ENCODE assay signal across 29 cellular contexts in genomic region chr1:209881271-209882018, GRCh38. TPM values are rescaled to one million over a fixed set of nuclear protein-coding genes. Genes with fewer than 3 reads are reported as not detected.
"Had no signal": no experiment of that assay in that cellular context is flagged by ENCODE, and none has a peak within 500 bp of the region (broad histone marks: within the 10 kb centered on the region; RNA-seq: fewer than 3 reads in every experiment).

No MANE protein-coding gene starts in this region.

- H3K36me3 Mint-ChIP-seq: activated naive CD8-positive, alpha-beta T cell; mesothelial cell of epicardium; naive thymus-derived CD8-positive, alpha-beta T cell had no signal

- H3K27me3 ChIP-seq: brain microvascular endothelial cell, ovary had no signal

- H3K4me3 ChIP-seq: heart right ventricle, left ventricle myocardium inferior, ovary, prostate gland, skin epidermis, thoracic aorta had no signal

- H3K4me3 Mint-ChIP-seq: activated B cell treated with CpG ODN at 0.5 μM for 24 hours; activated naive CD8-positive, alpha-beta T cell; activated T-cell treated with anti-CD3 and anti-CD28 coated beads, Interleukin-2, amount 50 U/mL, for 72 hours; endodermal cell; mesothelial cell of epicardium; naive thymus-derived CD8-positive, alpha-beta T cell; T-helper 2 cell treated with Interferon-gamma antibody and Interleukin-4, amounts not matched to agents 5 μg/mL and 100 μg/mL, for 36 hours had no signal

- H3K9me3 ChIP-seq: heart right ventricle, left ventricle myocardium inferior, ovary, prostate gland, thoracic aorta had no signal

- H3K4me1 ChIP-seq: left ventricle myocardium inferior, prostate gland had no signal

- DNase-seq: activated B cell treated with CpG ODN at 0.5 μM for 24 hours; activated CD4-positive, alpha-beta T cell treated with anti-CD3 and anti-CD28 coated beads, Interleukin-2, amount 50 U/mL, for 4 hours; activated naive CD4-positive, alpha-beta T cell; activated T-cell treated with anti-CD3 and anti-CD28 coated beads for 4 hours; activated T-cell treated with anti-CD3 and anti-CD28 coated beads, Interleukin-2, amount 50 U/mL, for 72 hours; aorta; brain microvascular endothelial cell; endodermal cell; foreskin melanocyte; heart right ventricle; left ventricle myocardium inferior; naive thymus-derived CD8-positive, alpha-beta T cell; ovary; retina; stimulated activated CD4-positive, alpha-beta T cell treated with anti-CD3 and anti-CD28 coated beads, Interleukin-12 subunit alpha, Interleukin-12 subunit beta, amount 100 ng/mL, for 4 hours; stimulated activated CD4-positive, alpha-beta T cell treated with anti-CD3 and anti-CD28 coated beads, Interleukin-4, amount 100 ng/mL, for 1 hour; stimulated activated naive CD8-positive, alpha-beta T cell treated with anti-CD3 and anti-CD28 coated beads, Interleukin-15, Interleukin-2, amounts not matched to agents 100 U/mL and 50 U/mL, for 24 hours; T-helper 1 cell; trophoblast cell had no signal

- H3K9me3 Mint-ChIP-seq: activated B cell treated with CpG ODN at 0.5 μM for 24 hours; activated T-cell treated with anti-CD3 and anti-CD28 coated beads, Interleukin-2, amount 50 U/mL, for 72 hours; endodermal cell; mesothelial cell of epicardium; naive thymus-derived CD8-positive, alpha-beta T cell; T-helper 2 cell treated with Interferon-gamma antibody and Interleukin-4, amounts not matched to agents 5 μg/mL and 100 μg/mL, for 36 hours had no signal

- ATAC-seq: activated T-cell treated with anti-CD3 and anti-CD28 coated beads, Interleukin-2, amount 50 U/mL, for 72 hours; esophagus mucosa; heart right ventricle; naive thymus-derived CD8-positive, alpha-beta T cell; sciatic nerve; stimulated activated naive CD8-positive, alpha-beta T cell treated with anti-CD3 and anti-CD28 coated beads, Interleukin-15, Interleukin-2, amounts not matched to agents 100 U/mL and 50 U/mL, for 24 hours had no signal

- H3K4me1 Mint-ChIP-seq: activated B cell treated with CpG ODN at 0.5 μM for 24 hours; naive thymus-derived CD8-positive, alpha-beta T cell had no signal

- H3K36me3 ChIP-seq: brain microvascular endothelial cell, heart right ventricle, left ventricle myocardium inferior, ovary, prostate gland, thoracic aorta had no signal

- H3K27ac ChIP-seq: brain microvascular endothelial cell, heart right ventricle, left ventricle myocardium inferior, ovary, prostate gland, skin epidermis, thoracic aorta had no signal

- FAIRE-seq: urothelium cell line had no signal

- H3K27ac Mint-ChIP-seq: activated B cell treated with CpG ODN at 0.5 μM for 24 hours; activated naive CD8-positive, alpha-beta T cell; activated T-cell treated with anti-CD3 and anti-CD28 coated beads, Interleukin-2, amount 50 U/mL, for 72 hours; endodermal cell; mesothelial cell of epicardium; naive thymus-derived CD8-positive, alpha-beta T cell; T-helper 2 cell treated with Interferon-gamma antibody and Interleukin-4, amounts not matched to agents 5 μg/mL and 100 μg/mL, for 36 hours had no signal

RNA-seq across cellular contexts. Expression of gene SYT14, which starts 56.6 kb away (rescaled TPM):
- total RNA-seq: activated B cell treated with CpG ODN at 0.5 μM for 24 hours; activated T-cell treated with anti-CD3 and anti-CD28 coated beads, Interleukin-2, amount 50 U/mL, for 72 hours; aorta; esophagus mucosa; left ventricle myocardium inferior; lung microvascular endothelial cell; naive thymus-derived CD8-positive, alpha-beta T cell; thoracic aorta had no signal
- polyA plus RNA-seq: heart right ventricle; naive thymus-derived CD8-positive, alpha-beta T cell had no signal
